26 cellular contexts compared by ENCODE assay signal in genomic region chr11:111388431-111388830, GRCh38.
DNase-seq lines count a peak whose midpoint lies in the region; FAIRE-seq and TF ChIP-seq lines count a peak whose summit lies in the region.
"Had no signal": no experiment of that assay in that cellular context is flagged by ENCODE, and none has a peak within 500 bp of the region (broad histone marks: within the 10 kb centered on the region; RNA-seq: fewer than 3 reads in every experiment).

No MANE protein-coding gene starts in this region.

- H3K4me2 ChIP-seq in KMS-11 (peak overlapping the region; percentile 62; the same call in 1 of the 2 replicates), OCI-LY1 (ENCODE audit: low read length) (peak overlapping the region; percentile 40)

- FAIRE-seq in urothelium cell line (lab: Jason Lieb, UNC): no peak
- FAIRE-seq: bronchial epithelial cell had no signal

- no peak overlapping the region for H3K4me3 ChIP-seq in KMS-11 (IDR thresholded peaks at IDR 0.05; ENCODE audit: insufficient read depth, low read depth, low read length)
- no peak overlapping the region for H3K4me3 ChIP-seq in OCI-LY1 (ENCODE audit: low read depth, low read length, poor library complexity, severe bottlenecking)
- H3K4me3 ChIP-seq: adrenal gland, coronary artery, lower lobe of right lung had no signal

- H3K9me3 ChIP-seq in OCI-LY1 (ENCODE audit: low read length): 0 out of 2 replicates have a peak, but pooled peaks cover 5% of the 10 kb centered on the region
- H3K9me3 ChIP-seq: adrenal gland, lower lobe of right lung had no signal

- peaks cover 76% of the 10 kb centered on the region for H3K4me1 ChIP-seq in KMS-11 (ENCODE audit: low read depth, poor library complexity, severe bottlenecking)
- H3K4me1 ChIP-seq in OCI-LY1 (ENCODE audit: insufficient read depth, low read length, severe bottlenecking): peaks cover 44% of the 10 kb centered on the region
- H3K4me1 ChIP-seq: adrenal gland, foreskin keratinocyte, lower lobe of right lung had no signal

- no peak for DNase-seq in epithelial cell of prostate (ENCODE audit: low read depth, low spot score)
- DNase-seq in urothelium cell line (ENCODE audit: low spot score): peak; percentile 60
- DNase-seq in caudate nucleus (lab: John Stamatoyannopoulos, UW): no peak
- DNase-seq in COR-L47 (lab: John Stamatoyannopoulos, UW): no peak
- DNase-seq in SW480 (ENCODE audit: low spot score): no peak
- DNase-seq: activated CD4-positive, alpha-beta T cell treated with anti-CD3 and anti-CD28 coated beads, Interleukin-2, amount 50 U/mL, for 4 hours; activated CD4-positive, CD25-positive, alpha-beta regulatory T cell; activated naive CD4-positive, alpha-beta T cell treated with Interleukin-2 at 50 U/mL for 16 hours; activated T-cell treated with anti-CD3 and anti-CD28 coated beads, Interleukin-2, amount 50 U/mL, for 72 hours; adrenal gland; CD4-positive, alpha-beta T cell; effector memory CD8-positive, alpha-beta T cell; H9; kidney glomerular epithelial cell; lower lobe of right lung; MV-4-11; NCI-H146; NCI-H510A; SIG-M5; stimulated activated CD4-positive, alpha-beta T cell treated with anti-CD3 and anti-CD28 coated beads, Interleukin-2, amount 100 ng/mL, for 24 hours; substantia nigra had no signal

- no peaks in the 10 kb centered on the region for H3K36me3 ChIP-seq in KMS-11 (ENCODE audit: insufficient read depth)
- peaks cover 6% of the 10 kb centered on the region; the same call in 1 of the 2 replicates for H3K36me3 ChIP-seq in OCI-LY1 (ENCODE audit: insufficient read depth, low read length)
- H3K36me3 ChIP-seq: adrenal gland, lower lobe of right lung had no signal

- no peak overlapping the region for H3K9ac ChIP-seq in KMS-11
- no peak overlapping the region; the same call in 1 of the 2 replicates for H3K9ac ChIP-seq in OCI-LY1 (ENCODE audit: low read length)

- no peaks in the 10 kb centered on the region for H3K27me3 ChIP-seq in KMS-11 (ENCODE audit: insufficient read depth, low read depth)
- H3K27me3 ChIP-seq in OCI-LY1 (ENCODE audit: insufficient read depth, low read length): no peaks in the 10 kb centered on the region
- H3K27me3 ChIP-seq: adrenal gland had no signal

- TF ChIP-seq CTCF in KMS-11 (conservative IDR thresholded peaks at IDR 0.05; ENCODE audit: low read depth, low read length) (no peak), OCI-LY1 (IDR thresholded peaks at IDR 0.05; ENCODE audit: low read length) (no peak)

- no peak overlapping the region; the same call in 1 of the 2 replicates for H2AFZ ChIP-seq in KMS-11 (ENCODE audit: low read depth)
- no peak overlapping the region for H2AFZ ChIP-seq in OCI-LY1 (ENCODE audit: low read length)

- H3F3A ChIP-seq in OCI-LY1 (ENCODE audit: insufficient read depth, low read length): no peaks in the 10 kb centered on the region

- no peak overlapping the region; the same call in 1 of the 2 replicates for H3K27ac ChIP-seq in KMS-11
- H3K27ac ChIP-seq in OCI-LY1 (ENCODE audit: low read depth, low read length, poor library complexity, severe bottlenecking): peak overlapping the region; percentile 69
- H3K27ac ChIP-seq in epithelial cell of prostate: peak overlapping the region; percentile 26
- no peak overlapping the region for H3K27ac ChIP-seq in caudate nucleus (ENCODE audit: low read depth, low read length)
- H3K27ac ChIP-seq: adrenal gland, coronary artery, foreskin keratinocyte, lower lobe of right lung had no signal

- no peaks in the 10 kb centered on the region for H3K79me2 ChIP-seq in KMS-11 (ENCODE audit: insufficient read depth, low read depth)
- no peaks in the 10 kb centered on the region for H3K79me2 ChIP-seq in OCI-LY1 (ENCODE audit: insufficient read depth, low read length)

- H4K20me1 ChIP-seq in KMS-11 (ENCODE audit: insufficient read depth) (no peaks in the 10 kb centered on the region), OCI-LY1 (ENCODE audit: insufficient read depth, low read length) (no peaks in the 10 kb centered on the region)

- H3K9me2 ChIP-seq in OCI-LY1 (ENCODE audit: low read depth, low read length): no peaks in the 10 kb centered on the region

Comparison
In these comparisons a context has a peak if more than half of its experiments do, and no peak if none do; other contexts are left out.
1. H3K27ac ChIP-seq: peak in OCI-LY1 (single experiment) and epithelial cell of prostate (single experiment); none in KMS-11 (single experiment) and caudate nucleus (single experiment).